Comparison of ENCODE assay signal across 12 cellular contexts in genomic region chr7:5597772-5598171, GRCh38. TPM values are rescaled to one million over a fixed set of nuclear protein-coding genes. Genes with fewer than 3 reads are reported as not detected.
DNase-seq lines count a peak whose midpoint lies in the region; ATAC-seq and TF ChIP-seq lines count a peak whose summit lies in the region.
"Had no signal": no experiment of that assay in that cellular context is flagged by ENCODE, and none has a peak within 500 bp of the region (broad histone marks: within the 10 kb centered on the region; RNA-seq: fewer than 3 reads in every experiment).

No MANE protein-coding gene starts in this region.

- intact Hi-C loops in PC-3 (cut with micrococcal nuclease): loop anchor here (5.0 kb wide), 1 partner anchor 45 kb away; no protein-coding TSS in a partner anchor
- intact Hi-C loops in activated T-helper 2 cell treated with anti-CD3 and anti-CD28 coated beads, Interferon-gamma antibody, Interleukin-2, Interleukin-4, amounts not matched to agents 10 μg/mL and 5 μg/mL and 100 μg/mL, durations not matched to agents 14 hours and 24 hours and 36 hours (cut with micrococcal nuclease): no loop called here

- no peaks in the 10 kb centered on the region for H3K9me3 Mint-ChIP-seq in CD8-positive, alpha-beta memory T cell
- H3K9me3 Mint-ChIP-seq in endothelial cell (ENCODE audit: unreplicated experiment): no peaks in the 10 kb centered on the region
- H3K9me3 Mint-ChIP-seq in T-cell: no peaks in the 10 kb centered on the region
- no peaks in the 10 kb centered on the region for H3K9me3 Mint-ChIP-seq in activated T-helper 2 cell treated with anti-CD3 and anti-CD28 coated beads, Interferon-gamma antibody, Interleukin-2, Interleukin-4, amounts not matched to agents 10 μg/mL and 5 μg/mL and 100 μg/mL, durations not matched to agents 14 hours and 24 hours and 36 hours
- H3K9me3 Mint-ChIP-seq: stimulated activated naive B cell treated with anti-CD40 and anti-IgM and Interleukin-4, amounts not matched to agents 10 μg/mL and 1 μg/mL and 100 μg/mL, for 72 hours had no signal

- CTCF ChIA-PET in CD8-positive, alpha-beta memory T cell (lab: Charles Lee): no interaction called here
- CTCF ChIA-PET in PC-3 (lab: Charles Lee): no interaction called here
- CTCF ChIA-PET in T-cell (lab: Charles Lee): no interaction called here

- H3K4me1 Mint-ChIP-seq in CD8-positive, alpha-beta memory T cell: peaks cover 14 to 27% (median 18%) of the 10 kb centered on the region in 3 donors
- H3K4me1 Mint-ChIP-seq in endothelial cell (ENCODE audit: unreplicated experiment): peaks cover 48% of the 10 kb centered on the region
- peaks cover 22 to 24% (median 22%) of the 10 kb centered on the region in 3 donors for H3K4me1 Mint-ChIP-seq in T-cell
- H3K4me1 Mint-ChIP-seq in activated T-helper 2 cell treated with anti-CD3 and anti-CD28 coated beads, Interferon-gamma antibody, Interleukin-2, Interleukin-4, amounts not matched to agents 10 μg/mL and 5 μg/mL and 100 μg/mL, durations not matched to agents 14 hours and 24 hours and 36 hours (ENCODE audit: low read depth): peaks cover 19% of the 10 kb centered on the region

- H4K20me1 ChIP-seq in PC-3 (ENCODE audit: low read length): peaks cover 63% of the 10 kb centered on the region
- H4K20me1 ChIP-seq in osteoblast (ENCODE audit: insufficient read depth, low read length): peaks cover 39% of the 10 kb centered on the region

- H3K27ac ChIP-seq in CD8-positive, alpha-beta memory T cell (ENCODE audit: low read depth, low read length): peak overlapping the region; percentile 38
- H3K27ac ChIP-seq in PC-3 (ENCODE audit: low read length): no peak overlapping the region
- peak overlapping the region; percentile 74 for H3K27ac ChIP-seq in osteoblast (ENCODE audit: low read depth, low read length)
- H3K27ac ChIP-seq: VCaP had no signal

- H2AFZ ChIP-seq in PC-3 (ENCODE audit: low read length) (no peak overlapping the region), osteoblast (ENCODE audit: low read length) (no peak overlapping the region)

- no TSS peak for BruUV-seq in PC-3 (replicated peaks; lab: Mats Ljungman, UMichigan)

- no peaks in the 10 kb centered on the region for H3K9me3 ChIP-seq in CD8-positive, alpha-beta memory T cell (ENCODE audit: low read length)
- H3K9me3 ChIP-seq in PC-3 (ENCODE audit: low read length) (no peaks in the 10 kb centered on the region), osteoblast (ENCODE audit: low read depth, low read length) (no peaks in the 10 kb centered on the region)

- no peaks in the 10 kb centered on the region for H3K9me2 ChIP-seq in PC-3 (replicated peaks; ENCODE audit: low read length)

- H3K27me3 ChIP-seq in CD8-positive, alpha-beta memory T cell (ENCODE audit: insufficient read depth, low read length, poor library complexity, severe bottlenecking): peaks cover 18% of the 10 kb centered on the region
- H3K27me3 ChIP-seq in PC-3 (ENCODE audit: low read length) (no peaks in the 10 kb centered on the region), osteoblast (ENCODE audit: insufficient read depth, low read length) (no peaks in the 10 kb centered on the region)

- no peak for ATAC-seq in PC-3
- no peak for ATAC-seq in T-cell (replicated peaks in 1 of 4)
- ATAC-seq: stimulated activated naive B cell treated with anti-CD40 and anti-IgM and Interleukin-4, amounts not matched to agents 10 μg/mL and 1 μg/mL and 100 μg/mL, for 72 hours had no signal

- no peak overlapping the region for H3K4me3 ChIP-seq in CD8-positive, alpha-beta memory T cell (ENCODE audit: low read length)
- H3K4me3 ChIP-seq in PC-3 (ENCODE audit: low read length) (no peak overlapping the region), osteoblast (ENCODE audit: insufficient read depth, low read length) (no peak overlapping the region)
- H3K4me3 ChIP-seq: coronary artery had no signal

- H3K4me3 Mint-ChIP-seq in CD8-positive, alpha-beta memory T cell: peak overlapping the region in 1 of 7 donors; percentile 32
- H3K4me3 Mint-ChIP-seq in endothelial cell (ENCODE audit: unreplicated experiment) (peak overlapping the region; percentile 89), T-cell (no peak overlapping the region)
- no peak overlapping the region for H3K4me3 Mint-ChIP-seq in activated T-helper 2 cell treated with anti-CD3 and anti-CD28 coated beads, Interferon-gamma antibody, Interleukin-2, Interleukin-4, amounts not matched to agents 10 μg/mL and 5 μg/mL and 100 μg/mL, durations not matched to agents 14 hours and 24 hours and 36 hours (ENCODE audit: low read depth)
- H3K4me3 Mint-ChIP-seq: stimulated activated naive B cell treated with anti-CD40 and anti-IgM and Interleukin-4, amounts not matched to agents 10 μg/mL and 1 μg/mL and 100 μg/mL, for 72 hours had no signal

- no peaks in the 10 kb centered on the region for H3K36me3 Mint-ChIP-seq in CD8-positive, alpha-beta memory T cell
- peaks cover 35% of the 10 kb centered on the region for H3K36me3 Mint-ChIP-seq in endothelial cell (ENCODE audit: low read depth, unreplicated experiment)
- no peaks in the 10 kb centered on the region for H3K36me3 Mint-ChIP-seq in T-cell
- H3K36me3 Mint-ChIP-seq in activated T-helper 2 cell treated with anti-CD3 and anti-CD28 coated beads, Interferon-gamma antibody, Interleukin-2, Interleukin-4, amounts not matched to agents 10 μg/mL and 5 μg/mL and 100 μg/mL, durations not matched to agents 14 hours and 24 hours and 36 hours (ENCODE audit: low read depth): no peaks in the 10 kb centered on the region

- TF ChIP-seq CTCF in PC-3 (conservative IDR thresholded peaks at IDR 0.05; ENCODE audit: low read depth, low read length) (no peak), endothelial cell (IDR thresholded peaks at IDR 0.05; ENCODE audit: unreplicated experiment) (no peak), osteoblast (IDR thresholded peaks at IDR 0.05; ENCODE audit: extremely low read depth, low read depth, low read length) (no peak)

- H3F3A ChIP-seq in PC-3 (ENCODE audit: low read length, unreplicated experiment): peaks cover 11% of the 10 kb centered on the region

- no peaks in the 10 kb centered on the region for H3K36me3 ChIP-seq in CD8-positive, alpha-beta memory T cell (ENCODE audit: insufficient read depth, low read length)
- H3K36me3 ChIP-seq in PC-3 (ENCODE audit: low read depth, low read length): peaks cover 3% of the 10 kb centered on the region; the same call in 1 of the 2 replicates
- H3K36me3 ChIP-seq in osteoblast (ENCODE audit: insufficient read depth, low read length): peaks cover 14% of the 10 kb centered on the region

- POLR2A ChIA-PET in CD8-positive, alpha-beta memory T cell (lab: Charles Lee): interaction anchor here (0.7 kb wide), 1 partner anchor 50 kb away, joined by 3 read pairs; no protein-coding TSS in a partner anchor
- POLR2A ChIA-PET in PC-3 (lab: Charles Lee; ENCODE audit: unreplicated experiment) (no interaction called here), T-cell (lab: Charles Lee) (no interaction called here)

- peaks cover 21% of the 10 kb centered on the region for H3K4me1 ChIP-seq in CD8-positive, alpha-beta memory T cell (ENCODE audit: insufficient read depth, low read length)
- H3K4me1 ChIP-seq in PC-3 (ENCODE audit: insufficient read depth, low read length) (peaks cover 38% of the 10 kb centered on the region), osteoblast (ENCODE audit: insufficient read depth, low read length) (peaks cover 37% of the 10 kb centered on the region)

- no peak overlapping the region for H3K27ac Mint-ChIP-seq in CD8-positive, alpha-beta memory T cell
- peak overlapping the region; percentile 88 for H3K27ac Mint-ChIP-seq in endothelial cell (ENCODE audit: unreplicated experiment)
- no peak overlapping the region for H3K27ac Mint-ChIP-seq in T-cell
- no peak overlapping the region for H3K27ac Mint-ChIP-seq in activated T-helper 2 cell treated with anti-CD3 and anti-CD28 coated beads, Interferon-gamma antibody, Interleukin-2, Interleukin-4, amounts not matched to agents 10 μg/mL and 5 μg/mL and 100 μg/mL, durations not matched to agents 14 hours and 24 hours and 36 hours
- H3K27ac Mint-ChIP-seq: stimulated activated naive B cell treated with anti-CD40 and anti-IgM and Interleukin-4, amounts not matched to agents 10 μg/mL and 1 μg/mL and 100 μg/mL, for 72 hours had no signal

- H3K79me2 ChIP-seq in PC-3 (ENCODE audit: low read length) (peaks cover 97% of the 10 kb centered on the region), osteoblast (ENCODE audit: insufficient read depth, low read length) (peaks cover 93% of the 10 kb centered on the region)

- H3K4me2 ChIP-seq in PC-3 (ENCODE audit: low read length): peak overlapping the region; percentile 44; the same call in 1 of the 2 replicates
- peak overlapping the region; percentile 23 for H3K4me2 ChIP-seq in osteoblast (ENCODE audit: insufficient read depth, low read length)

- H3K27me3 Mint-ChIP-seq in CD8-positive, alpha-beta memory T cell: peaks cover 21 to 27% of the 10 kb centered on the region in 2 donors
- H3K27me3 Mint-ChIP-seq in endothelial cell (ENCODE audit: unreplicated experiment) (peaks cover 34% of the 10 kb centered on the region), T-cell (peaks cover 19 to 24% of the 10 kb centered on the region in 2 donors)
- peaks cover 8% of the 10 kb centered on the region for H3K27me3 Mint-ChIP-seq in activated T-helper 2 cell treated with anti-CD3 and anti-CD28 coated beads, Interferon-gamma antibody, Interleukin-2, Interleukin-4, amounts not matched to agents 10 μg/mL and 5 μg/mL and 100 μg/mL, durations not matched to agents 14 hours and 24 hours and 36 hours (ENCODE audit: low read depth)

- no peak for DNase-seq in CD8-positive, alpha-beta memory T cell
- DNase-seq in PC-3 (no peak), endothelial cell (ENCODE audit: low spot score) (no peak), osteoblast (ENCODE audit: insufficient read length, low spot score, missing footprints) (peak; percentile 91), NCI-H524 (lab: John Stamatoyannopoulos, UW) (no peak), T-cell (no peak), GF-D8 (lab: John Stamatoyannopoulos, UW) (no peak)
- no peak for DNase-seq in activated T-helper 2 cell treated with anti-CD3 and anti-CD28 coated beads, Interferon-gamma antibody, Interleukin-2, Interleukin-4, amounts not matched to agents 10 μg/mL and 5 μg/mL and 100 μg/mL, durations not matched to agents 14 hours and 24 hours and 36 hours (ENCODE audit: low spot score)
- DNase-seq: NCI-H2029 treated with DMSO at 0.1 percent for 48 hours; stimulated activated naive B cell treated with anti-CD40 and anti-IgM and Interleukin-4, amounts not matched to agents 10 μg/mL and 1 μg/mL and 100 μg/mL, for 72 hours had no signal

- H3K9ac ChIP-seq in PC-3 (ENCODE audit: low read length): no peak overlapping the region

RNA-seq across cellular contexts. Expression of gene FSCN1, which starts 5.2 kb away (rescaled TPM):
- total RNA-seq in CD8-positive, alpha-beta memory T cell: 1 to 10 TPM; 4.8 to 5.7 TPM
- polyA plus RNA-seq in CD8-positive, alpha-beta memory T cell: 0.37 TPM
- 318 and 403 TPM in 2 replicates for total RNA-seq in PC-3 (2014; rRNA removed)
- 1,785 TPM for total RNA-seq in endothelial cell (ENCODE audit: unreplicated experiment)
- 163 and 182 TPM in 2 replicates for total RNA-seq in osteoblast
- total RNA-seq in T-cell: 1 to 10 TPM; 4.6 to 6.4 (median 5.7) TPM
- total RNA-seq in activated T-helper 2 cell treated with anti-CD3 and anti-CD28 coated beads, Interferon-gamma antibody, Interleukin-2, Interleukin-4, amounts not matched to agents 10 μg/mL and 5 μg/mL and 100 μg/mL, durations not matched to agents 14 hours and 24 hours and 36 hours: 30.3 and 30.7 TPM in 2 replicates
